Comparison of ENCODE assay signal across 15 cellular contexts in genomic region chr2:166335284-166335683, GRCh38. TPM values are rescaled to one million over a fixed set of nuclear protein-coding genes. Genes with fewer than 3 reads are reported as not detected.
DNase-seq lines count a peak whose midpoint lies in the region; ATAC-seq, FAIRE-seq and TF ChIP-seq lines count a peak whose summit lies in the region.
"Had no signal": no experiment of that assay in that cellular context is flagged by ENCODE, and none has a peak within 500 bp of the region (broad histone marks: within the 10 kb centered on the region; RNA-seq: fewer than 3 reads in every experiment).

No MANE protein-coding gene starts in this region.

- no peak; a peak in 1 of 6 replicates for ATAC-seq in A549
- ATAC-seq in K562, result peak; percentile 68
- peak; percentile 61 for ATAC-seq in left lobe of liver
- ATAC-seq: Panc1, SK-N-SH treated with all-trans-retinoic acid at 6 μM for 48 hours had no signal

- peaks cover 71% of the 10 kb centered on the region for H3K4me1 Mint-ChIP-seq in HFFc6 (ENCODE audit: low read depth)
- H3K4me1 Mint-ChIP-seq: CD4-positive, CD25-positive, alpha-beta regulatory T cell had no signal

- no peak overlapping the region for H3K4me3 Mint-ChIP-seq in HFFc6
- H3K4me3 Mint-ChIP-seq: CD4-positive, CD25-positive, alpha-beta regulatory T cell had no signal

- no peaks in the 10 kb centered on the region for H3K79me2 ChIP-seq in K562 (ENCODE audit: control insufficient read depth, insufficient read depth, low read length)

- in situ Hi-C loops in K562 (cut with MboI) (no loop called here), GM13976 (cut with MboI; ENCODE audit: low sequenced_read_pairs, unreplicated experiment) (no loop called here)

- H3K4me2 ChIP-seq in A549, result peak overlapping the region; percentile 1; the same call in 1 of the 3 replicates
- no peak overlapping the region for H3K4me2 ChIP-seq in K562 (ENCODE audit: insufficient read depth, low read length)

- FAIRE-seq in A549 (lab: Jason Lieb, UNC) (no peak), K562 (lab: Jason Lieb, UNC) (no peak)

- no peak for TF ChIP-seq EP300 in A549 (IDR thresholded peaks at IDR 0.05)
- TF ChIP-seq EP300 in K562 (IDR thresholded peaks at IDR 0.05; ENCODE audit: low read length), result no peak

- TF ChIP-seq CTCF in A549 (IDR thresholded peaks at IDR 0.05) (no peak), HFFc6 (IDR thresholded peaks at IDR 0.05) (no peak), K562 (IDR thresholded peaks at IDR 0.05 in 2 of 3, conservative IDR thresholded peaks at IDR 0.05 in 1 of 3; ENCODE audit: insufficient read depth in 2 of 3, low read depth in 1 of 3, low read length in 3 of 3) (no peak), GM13976 (IDR thresholded peaks at IDR 0.05; ENCODE audit: borderline replicate concordance, control extremely low read depth, extremely low read depth, insufficient read depth, missing control alignments) (no peak), spleen (IDR thresholded peaks at IDR 0.05 in 8 of 11, conservative IDR thresholded peaks at IDR 0.05 in 3 of 11) (no peak)

- CTCF ChIA-PET in A549 (lab: Yijun Ruan, JAX), result interaction anchor here (1.0 kb wide), 1 partner anchor 26 kb away, joined by 4 read pairs; no protein-coding TSS in a partner anchor
- CTCF ChIA-PET in K562 (lab: Yijun Ruan, JAX; ENCODE audit: low intra/inter-chr PET ratio), result no interaction called here

- TF ChIP-seq RAD21 in A549 (conservative IDR thresholded peaks at IDR 0.05 in 1 of 2, IDR thresholded peaks at IDR 0.05 in 1 of 2) (no peak), K562 (CRISPR knock-in tag; conservative IDR thresholded peaks at IDR 0.05 in 1 of 2, IDR thresholded peaks at IDR 0.05 in 1 of 2) (no peak)

- H3K4me1 ChIP-seq in A549 (peaks cover 31% of the 10 kb centered on the region; the same call in 2 of the 3 replicates), K562 (replicated peaks in 1 of 2; ENCODE audit: control insufficient read depth in 2 of 2, insufficient read depth in 2 of 2, low read length in 2 of 2) (no peaks in the 10 kb centered on the region; a peak in 1 of 5 replicates), spleen (no peaks in the 10 kb centered on the region)

- 21% methylated on average over 3 of the region's 3 CpGs for WGBS in A549 (ENCODE audit: missing lambda C conversion rate)
- 20% methylated on average over 3 of the region's 3 CpGs for WGBS in K562 (ENCODE audit: insufficient coverage, low coverage, missing lambda C conversion rate)
- 15 to 35% (median 21%) methylated on average over 3 of the region's 3 CpGs for WGBS in spleen, 5 donors

- no peak overlapping the region for H3K4me3 ChIP-seq in A549
- H3K4me3 ChIP-seq in K562, result no peak overlapping the region
- H3K4me3 ChIP-seq in spleen, result no peak overlapping the region
- H3K4me3 ChIP-seq: MG63 had no signal

- no TSS peak for BruUV-seq in K562 (replicated peaks; lab: Mats Ljungman, UMichigan)

- no peaks in the 10 kb centered on the region for H4K20me1 ChIP-seq in K562 (replicated peaks; ENCODE audit: control insufficient read depth, insufficient read depth, low read length)

- H2AFZ ChIP-seq in K562 (ENCODE audit: low read depth, low read length), result peak overlapping the region; percentile 25

- H3K9me3 Mint-ChIP-seq in HFFc6, result no peaks in the 10 kb centered on the region

- H3K9me1 ChIP-seq in K562 (ENCODE audit: control insufficient read depth, insufficient read depth, low read length), result no peaks in the 10 kb centered on the region

- TF ChIP-seq POLR2A in A549 (IDR thresholded peaks at IDR 0.05; ENCODE audit: low read length) (no peak), K562 (conservative IDR thresholded peaks at IDR 0.05) (no peak), spleen (IDR thresholded peaks at IDR 0.05) (no peak)

- H3K36me3 ChIP-seq in K562 (ENCODE audit: control insufficient read depth, insufficient read depth, low read length) (no peaks in the 10 kb centered on the region; the same call in 2 of the 3 replicates), spleen (no peaks in the 10 kb centered on the region)
- H3K36me3 ChIP-seq: MG63 had no signal

- DNase-seq in A549 (ENCODE audit: low read depth in 1 of 2, low spot score in 1 of 2) (no peak), HFFc6 (no peak), K562 (ENCODE audit: extremely low read depth in 1 of 4, low spot score in 3 of 4) (peak in 2 of 4 experiments; percentile 11 to 16), left lobe of liver (ENCODE audit: low spot score) (no peak), GM13976 (ENCODE audit: low spot score) (no peak), spleen (no peak), iPS-NIHi7 (ENCODE audit: extremely low spot score) (no peak)
- DNase-seq: ACHN; CD4-positive, CD25-positive, alpha-beta regulatory T cell; MG63; NCI-H2029; NCI-H524 treated with DMSO at 0.1 percent for 48 hours; Right ventricle myocardium superior had no signal

- no peaks in the 10 kb centered on the region for H3K9me3 ChIP-seq in A549
- H3K9me3 ChIP-seq in K562 (replicated peaks; ENCODE audit: control insufficient read depth, insufficient read depth, low read depth, low read length), result no peaks in the 10 kb centered on the region
- H3K9me3 ChIP-seq in spleen, result no peaks in the 10 kb centered on the region
- H3K9me3 ChIP-seq: MG63 had no signal

- peaks cover 5% of the 10 kb centered on the region; the same call in 1 of the 2 replicates for H3K36me3 Mint-ChIP-seq in HFFc6 (ENCODE audit: low read depth)
- H3K36me3 Mint-ChIP-seq: CD4-positive, CD25-positive, alpha-beta regulatory T cell had no signal

- H3K27ac ChIP-seq in A549, result no peak overlapping the region
- no peak overlapping the region; the same call in 2 of the 3 replicates for H3K27ac ChIP-seq in K562 (ENCODE audit: extremely low read depth, low read depth, low read length)
- H3K27ac ChIP-seq in spleen, result peak overlapping the region in 1 of 8 donors; percentile 1

- POLR2A ChIA-PET in A549 (lab: Yijun Ruan, JAX), result no interaction called here
- POLR2A ChIA-PET in K562 (lab: Yijun Ruan, JAX), result interaction anchor here (0.8 to 2.6 kb wide), 7 partner anchors 8 to 1614 kb away, joined by 3 to 8 read pairs (median 3); no protein-coding TSS in a partner anchor

- H3K27me3 ChIP-seq in K562 (ENCODE audit: control insufficient read depth in 2 of 2, insufficient read depth in 2 of 2, low read length in 2 of 2) (no peaks in the 10 kb centered on the region), spleen (replicated peaks in 1 of 7) (no peaks in the 10 kb centered on the region)
- H3K27me3 ChIP-seq: MG63 had no signal

- no peaks in the 10 kb centered on the region for H3K27me3 Mint-ChIP-seq in HFFc6 (ENCODE audit: insufficient read depth)
- H3K27me3 Mint-ChIP-seq: CD4-positive, CD25-positive, alpha-beta regulatory T cell had no signal

- intact Hi-C loops in K562 (cut with micrococcal nuclease), result no loop called here
- intact Hi-C loops in spleen (cut with DNase I; ENCODE audit: low total_unique reads), result no loop called here

- no peak overlapping the region for H3K9ac ChIP-seq in K562 (ENCODE audit: insufficient read depth in 1 of 2, low read depth in 2 of 2, low read length in 2 of 2)

- peak overlapping the region; percentile 65 for H3K27ac Mint-ChIP-seq in HFFc6
- H3K27ac Mint-ChIP-seq: CD4-positive, CD25-positive, alpha-beta regulatory T cell had no signal

TF ChIP-seq in A549, 52 proteins besides CTCF, POLR2A, EP300 and RAD21 (continues in another document):
- no peak for TF ChIP-seq MAFK (IDR thresholded peaks at IDR 0.05; ENCODE audit: partially characterized antibody)
- no peak for TF ChIP-seq ZFP36 (IDR thresholded peaks at IDR 0.05; ENCODE audit: borderline replicate concordance, partially characterized antibody)
- TF ChIP-seq MAZ (IDR thresholded peaks at IDR 0.05; ENCODE audit: borderline replicate concordance, low read depth, low read length), result no peak
- no peak for TF ChIP-seq ESRRA (IDR thresholded peaks at IDR 0.05; ENCODE audit: borderline replicate concordance, low read length)
- no peak for TF ChIP-seq JUNB (IDR thresholded peaks at IDR 0.05)
- no peak for TF ChIP-seq FOXS1 (CRISPR knock-in tag; IDR thresholded peaks at IDR 0.05)

TF ChIP-seq in K562, 482 proteins besides CTCF, POLR2A, EP300 and RAD21 (continues in another document):
- TF ChIP-seq TRIM24 (IDR thresholded peaks at IDR 0.05), result no peak
- no peak for TF ChIP-seq ATF4 (CRISPR knock-in tag; IDR thresholded peaks at IDR 0.05)
- no peak for TF ChIP-seq MCM3 (IDR thresholded peaks at IDR 0.05)

RNA-seq across cellular contexts. Expression of gene SCN9A, which starts 40.5 kb away (rescaled TPM):
- polyA plus RNA-seq in A549 (2011; rRNA removed) (19.6 and 23.6 TPM in 2 replicates), A549 (2017; fragmentation: RNase III; extraction: RNeasy Plus Mini Kit Qiagen cat#74134 plus additional on column Dnase treatment) (7.7 to 8.3 TPM (median 7.7 TPM) in 3 replicates), K562 (2011; rRNA removed) (2.8 and 7.6 TPM in 2 replicates), K562 (2014; fragmentation: Illumina TruSeq; extraction: Trizol) (4.5 and 6.4 TPM in 2 replicates), K562 (2014; fragmentation: Nextera tagmentation; extraction: Ambion mirVana) (1 to 10 TPM; 1.4 to 1.5 TPM), K562 (2014; rRNA removed) (4.7 and 5.0 TPM in 2 replicates), spleen (1 to 10 TPM in 2 of 3 donors, under 1 TPM in 1; 0.76 to 2.3 (median 2.1) TPM)
- 3.1 and 3.4 TPM in 2 replicates for polyA plus RNA-seq in A549 (2012; cell fraction: cytosol; rRNA removed)
- 4.4 and 7.2 TPM in 2 replicates for polyA plus RNA-seq in A549 (2012; cell fraction: nucleus; rRNA removed)
- polyA minus RNA-seq in A549 (2011; rRNA and poly(A)+ RNA removed), result 72.4 and 73.5 TPM in 2 replicates
- total RNA-seq in HFFc6 (2021; fragmentation: NEBNext Ultra II Directional; extraction: Animal tissue kit (Norgen Biotek cat#: 25700)), result 10 to 100 TPM; 41.1 to 66.1 (median 55.8) TPM
- 27.2 and 83.3 TPM in 2 replicates for total RNA-seq in K562 (2011; cell fraction: chromatin; rRNA removed; ENCODE audit: low replicate concordance)
- 14.2 and 21.1 TPM in 2 replicates for total RNA-seq in K562 (2011; cell fraction: nucleolus; rRNA removed)
- total RNA-seq in K562 (2011; cell fraction: nucleoplasm; rRNA removed), result 29.3 and 43.3 TPM in 2 replicates
- total RNA-seq in K562 (2014; rRNA removed) (7.1 and 7.8 TPM in 2 replicates), K562 (2014; rRNA removed; fragmentation: Illumina TruSeq; extraction: Trizol) (10.8 and 11.4 TPM in 2 replicates), K562 (2015; rRNA removed; fragmentation: Illumina TruSeq; extraction: Trizol) (19.8 and 22.8 TPM in 2 replicates), K562 (2021) (8.5 and 10.4 TPM in 2 replicates), left lobe of liver (2.2 TPM), spleen (10 to 100 TPM in 6 of 7 donors, 1 to 10 TPM in 1; 9.7 to 27.9 (median 21.1) TPM)
- 1.3 and 2.4 TPM in 2 replicates for polyA plus RNA-seq in K562 (2011; cell fraction: cytosol; rRNA removed)
- polyA plus RNA-seq in K562 (2011; cell fraction: nucleus; rRNA removed), result 3.6 and 9.7 TPM in 2 replicates
- 9.7 and 19.0 TPM in 2 replicates for polyA plus RNA-seq in K562 (2012)
- 15.1 and 27.6 TPM in 2 replicates for polyA minus RNA-seq in K562 (2011; rRNA and poly(A)+ RNA removed)
- polyA minus RNA-seq in K562 (2011; cell fraction: cytosol; rRNA and poly(A)+ RNA removed), result 1.3 and 5.2 TPM in 2 replicates
- polyA minus RNA-seq in K562 (2011; cell fraction: nucleus; rRNA and poly(A)+ RNA removed), result 14.8 and 27.5 TPM in 2 replicates
- polyA plus RNA-seq: CD4-positive, CD25-positive, alpha-beta regulatory T cell had no signal

Comparison
In these comparisons a context has a peak if more than half of its experiments do, and no peak if none do; other contexts are left out.
1. ATAC-seq: peak in K562 (single experiment) and left lobe of liver (single experiment); none in A549 (0 of 2).